8 cellular contexts compared by ENCODE assay signal in genomic region chr3:33074217-33075067, GRCh38. TPM values are rescaled to one million over a fixed set of nuclear protein-coding genes. Genes with fewer than 3 reads are reported as not detected.
DNase-seq lines count a peak whose midpoint lies in the region; ATAC-seq and TF ChIP-seq lines count a peak whose summit lies in the region.

No MANE protein-coding gene starts in this region.

- TF ChIP-seq CTCF in lung (IDR thresholded peaks at IDR 0.05; ENCODE audit: control extremely low read depth, extremely low read depth) = peak; percentile 68

- H3K27me3 ChIP-seq in HAP-1 (ENCODE audit: low read depth) (no peaks in the 10 kb centered on the region), lung (ENCODE audit: control insufficient read depth, insufficient read depth) (no peaks in the 10 kb centered on the region)

- peak; percentile 6 for DNase-seq in DMS53 treated with DMSO at 0.1 percent for 48 hours (lab: John Stamatoyannopoulos, UW; ENCODE audit: unreplicated experiment)
- peak; percentile 73 to 84 for DNase-seq in HAP-1 (ENCODE audit: low spot score in 2 of 2)
- DNase-seq in NCI-H748 (lab: John Stamatoyannopoulos, UW; ENCODE audit: unreplicated experiment) = peak; percentile 56
- peak; percentile 65 to 75 for DNase-seq in activated CD4-positive, alpha-beta T cell treated with anti-CD3 and anti-CD28 coated beads, Interleukin-2, amount 50 U/mL, for 4 hours
- peak; percentile 40 to 76 for DNase-seq in dermis microvascular lymphatic vessel endothelial cell (ENCODE audit: low read depth in 2 of 2)
- DNase-seq in lung (ENCODE audit: low spot score) = peak; percentile 59
- peak; percentile 30 to 58 for DNase-seq in stimulated activated CD8-positive, alpha-beta memory T cell treated with anti-CD3 and anti-CD28 coated beads, Interleukin-4, amount 100 ng/mL, for 4 hours (ENCODE audit: low read depth in 2 of 2, low spot score in 1 of 2)

- H3K4me1 ChIP-seq in HAP-1 (peaks cover 9% of the 10 kb centered on the region), lung (ENCODE audit: control insufficient read depth in 2 of 2, insufficient read depth in 2 of 2, low read length in 2 of 2) (peaks cover 0 to 2% of the 10 kb centered on the region in 2 donors)

- no peaks in the 10 kb centered on the region for H3K9me3 ChIP-seq in HAP-1
- H3K9me3 ChIP-seq in lung (ENCODE audit: control insufficient read depth in 2 of 2, insufficient read depth in 1 of 2, low read length in 1 of 2) = no peaks in the 10 kb centered on the region

- H3K4me3 ChIP-seq in HAP-1 = no peak overlapping the region
- no peak overlapping the region for H3K4me3 ChIP-seq in lung

- H3K36me3 ChIP-seq in HAP-1 (replicated peaks) (no peaks in the 10 kb centered on the region; the same call in none of the 2 replicates), lung (ENCODE audit: control insufficient read depth in 2 of 2, insufficient read depth in 2 of 2, low read length in 2 of 2) (peaks cover 9 to 15% of the 10 kb centered on the region in 2 donors)

- in situ Hi-C loops in HAP-1 (cut with MboI; ENCODE audit: low sequenced_read_pairs) = loop anchor here (5.0 to 25.0 kb wide), 2 partner anchors 122 to 337 kb away; partner anchors contain the start of gene CCR4

- WGBS in lung, 2 donors = 55 to 62% methylated on average over 13 of the region's 13 CpGs

- H3K27ac ChIP-seq in lung (ENCODE audit: low read depth in 1 of 2, low read length in 1 of 2) = no peak overlapping the region

- peak; percentile 66 for ATAC-seq in lung (ENCODE audit: insufficient read depth, low FRiP score)
- no peak for ATAC-seq in GM21717 (IDR thresholded peaks at IDR 0.05; ENCODE audit: unreplicated experiment)

RNA-seq across cellular contexts. Expression of gene GLB1, which starts 22.5 kb away (rescaled TPM):
- total RNA-seq in dermis microvascular lymphatic vessel endothelial cell (39.5 and 50.8 TPM in 2 replicates), lung (10 to 100 TPM; 38.6 to 89.8 TPM)
- 10 to 100 TPM; 13.9 to 47.3 TPM for polyA plus RNA-seq in lung

RNA-seq across cellular contexts. Expression of gene TMPPE, which starts 22.5 kb away (rescaled TPM):
- total RNA-seq in dermis microvascular lymphatic vessel endothelial cell (5.5 and 7.6 TPM in 2 replicates), lung (10 to 100 TPM in 1 of 2 donors, 1 to 10 TPM in 1; 8.4 to 16.5 TPM)
- 1 to 10 TPM; 1.4 to 2.1 TPM for polyA plus RNA-seq in lung

RNA-seq across cellular contexts. Expression of gene CRTAP, which starts 39.4 kb away (rescaled TPM):
- total RNA-seq in dermis microvascular lymphatic vessel endothelial cell = 98.1 and 140 TPM in 2 replicates
- 100 to 1,000 TPM; 180 to 233 TPM for total RNA-seq in lung
- 100 to 1,000 TPM in 1 of 2 donors, 10 to 100 TPM in 1; 78.4 to 105 TPM for polyA plus RNA-seq in lung

Comparison
In these comparisons a context has a peak if more than half of its experiments do, and no peak if none do; other contexts are left out.
1. DNase-seq: peak in every context shown above with its lines; median percentile 78 in HAP-1; 70 in activated CD4-positive, alpha-beta T cell treated with anti-CD3 and anti-CD28 coated beads, Interleukin-2, amount 50 U/mL, for 4 hours; 59 in lung; 58 in dermis microvascular lymphatic vessel endothelial cell; 56 in NCI-H748; 44 in stimulated activated CD8-positive, alpha-beta memory T cell treated with anti-CD3 and anti-CD28 coated beads, Interleukin-4, amount 100 ng/mL, for 4 hours; 6 in DMS53 treated with DMSO at 0.1 percent for 48 hours.